Comparison of ENCODE assay signal across 1 cellular context in genomic region chr17:17028059-17028877, GRCh38.
TF ChIP-seq lines count a peak whose summit lies in the region.

No MANE protein-coding gene starts in this region.

TF ChIP-seq in HepG2, 621 proteins besides CTCF, POLR2A, EP300 and RAD21 (continued from another document and continues in another):
- TF ChIP-seq PHF20 (CRISPR knock-in tag; IDR thresholded peaks at IDR 0.05): peak; percentile 48; the same call in 1 of the 2 replicates
- peak; percentile 46; the same call in 1 of the 2 replicates for TF ChIP-seq KDM2A (CRISPR knock-in tag; IDR thresholded peaks at IDR 0.05; ENCODE audit: borderline replicate concordance, low read depth)
- 0 out of 2 replicates have a peak, but pooled peaks have one; percentile 46 for TF ChIP-seq ZNF619 (CRISPR knock-in tag; IDR thresholded peaks at IDR 0.05)
- 0 out of 2 replicates have a peak, but pooled peaks have one; percentile 24 for TF ChIP-seq ZNF839 (CRISPR knock-in tag; IDR thresholded peaks at IDR 0.05; ENCODE audit: borderline replicate concordance)
- TF ChIP-seq ZNF773 (CRISPR knock-in tag; IDR thresholded peaks at IDR 0.05; ENCODE audit: borderline replicate concordance): no peak
- peak; percentile 56; the same call in 1 of the 2 replicates for TF ChIP-seq MIER3 (CRISPR knock-in tag; IDR thresholded peaks at IDR 0.05; ENCODE audit: borderline replicate concordance)
- TF ChIP-seq CHD4 (IDR thresholded peaks at IDR 0.05; ENCODE audit: borderline replicate concordance, low read length): no peak
- TF ChIP-seq PHF8 (CRISPR knock-in tag; IDR thresholded peaks at IDR 0.05): peak; percentile 43; the same call in 1 of the 2 replicates
- 0 out of 2 replicates have a peak, but pooled peaks have one; percentile 62 for TF ChIP-seq CHCHD3 (CRISPR knock-in tag; IDR thresholded peaks at IDR 0.05)
- TF ChIP-seq ZBTB33 (CRISPR knock-in tag; IDR thresholded peaks at IDR 0.05): no peak
- no peak for TF ChIP-seq SP140L (CRISPR knock-in tag; IDR thresholded peaks at IDR 0.05; ENCODE audit: borderline replicate concordance)
- TF ChIP-seq ERF (CRISPR knock-in tag; IDR thresholded peaks at IDR 0.05): peak; percentile 75
- TF ChIP-seq ZFY (CRISPR knock-in tag; IDR thresholded peaks at IDR 0.05): peak; percentile 68; the same call in 1 of the 2 replicates
- TF ChIP-seq SRSF4 (IDR thresholded peaks at IDR 0.05; ENCODE audit: low read depth, low read length, poor library complexity, severe bottlenecking): no peak
- no peak for TF ChIP-seq CSRNP2 (CRISPR knock-in tag; conservative IDR thresholded peaks at IDR 0.05; ENCODE audit: low read depth)
- peak; percentile 24; the same call in 1 of the 2 replicates for TF ChIP-seq MIER2 (CRISPR knock-in tag; IDR thresholded peaks at IDR 0.05)
- peak; percentile 64; the same call in 1 of the 2 replicates for TF ChIP-seq ZNF580 (CRISPR knock-in tag; IDR thresholded peaks at IDR 0.05; ENCODE audit: borderline replicate concordance, low read depth)
- TF ChIP-seq FOXK1 (CRISPR knock-in tag; IDR thresholded peaks at IDR 0.05; ENCODE audit: borderline replicate concordance, low read depth): no peak; the same call in 1 of the 2 replicates
- no peak for TF ChIP-seq ZBTB2 (CRISPR knock-in tag; IDR thresholded peaks at IDR 0.05; ENCODE audit: low read depth)
- TF ChIP-seq ADNP (CRISPR knock-in tag; IDR thresholded peaks at IDR 0.05): no peak
- TF ChIP-seq CCAR2 (optimal IDR thresholded peaks at IDR 0.05; ENCODE audit: low read depth, low read length): no peak
- peak; percentile 29; the same call in 1 of the 2 replicates for TF ChIP-seq ZC3H13 (CRISPR knock-in tag; IDR thresholded peaks at IDR 0.05)
- TF ChIP-seq ZNF468 (CRISPR knock-in tag; IDR thresholded peaks at IDR 0.05): no peak
- TF ChIP-seq ZNF136 (CRISPR knock-in tag; IDR thresholded peaks at IDR 0.05; ENCODE audit: low read depth): no peak
- TF ChIP-seq FOXA3 (CRISPR knock-in tag; IDR thresholded peaks at IDR 0.05): peak; percentile 67
- TF ChIP-seq ATF2 (CRISPR knock-in tag; IDR thresholded peaks at IDR 0.05): peak; percentile 89
- TF ChIP-seq NCOA2 (CRISPR knock-in tag; IDR thresholded peaks at IDR 0.05): 0 out of 2 replicates have a peak, but pooled peaks have one; percentile 40
- no peak for TF ChIP-seq HNRNPUL1 (IDR thresholded peaks at IDR 0.05; ENCODE audit: low read depth, low read length)
- TF ChIP-seq ATF7 (IDR thresholded peaks at IDR 0.05): peak; percentile 19; the same call in 1 of the 2 replicates
- TF ChIP-seq ATF7 (CRISPR knock-in tag; IDR thresholded peaks at IDR 0.05): peak; percentile 95
- TF ChIP-seq PHF21A (CRISPR knock-in tag; IDR thresholded peaks at IDR 0.05): peak; percentile 78
- TF ChIP-seq HNF1A (IDR thresholded peaks at IDR 0.05; ENCODE audit: low read depth): no peak
- peak; percentile 68; the same call in 1 of the 2 replicates for TF ChIP-seq HNF1A (CRISPR knock-in tag; IDR thresholded peaks at IDR 0.05; ENCODE audit: borderline replicate concordance)
- peak; percentile 44; the same call in 1 of the 2 replicates for TF ChIP-seq JUND (CRISPR knock-in tag; IDR thresholded peaks at IDR 0.05)
- TF ChIP-seq BRD4 (CRISPR knock-in tag; IDR thresholded peaks at IDR 0.05): no peak
- peak; percentile 88 for TF ChIP-seq TGIF2 (CRISPR knock-in tag; IDR thresholded peaks at IDR 0.05)
- no peak for TF ChIP-seq SNRNP70 (IDR thresholded peaks at IDR 0.05; ENCODE audit: low read depth, low read length)
- peak; percentile 93 for TF ChIP-seq ZNF280B (CRISPR knock-in tag; IDR thresholded peaks at IDR 0.05; ENCODE audit: borderline replicate concordance)
- no peak for TF ChIP-seq NONO (IDR thresholded peaks at IDR 0.05)
- peak; percentile 48; the same call in 1 of the 2 replicates for TF ChIP-seq NONO (CRISPR knock-in tag; conservative IDR thresholded peaks at IDR 0.05)
- no peak for TF ChIP-seq SATB2 (CRISPR knock-in tag; IDR thresholded peaks at IDR 0.05)
- TF ChIP-seq XRCC5 (optimal IDR thresholded peaks at IDR 0.05; ENCODE audit: low read length): peak; percentile 45
- 0 out of 2 replicates have a peak, but pooled peaks have one; percentile 38 for TF ChIP-seq HBP1 (CRISPR knock-in tag; IDR thresholded peaks at IDR 0.05; ENCODE audit: low read depth)
- TF ChIP-seq KLF6 (CRISPR knock-in tag; IDR thresholded peaks at IDR 0.05): no peak
- TF ChIP-seq ELF3 (CRISPR knock-in tag; IDR thresholded peaks at IDR 0.05): peak; percentile 57
